15 cellular contexts compared by ENCODE assay signal in the genomic region with DNA sequence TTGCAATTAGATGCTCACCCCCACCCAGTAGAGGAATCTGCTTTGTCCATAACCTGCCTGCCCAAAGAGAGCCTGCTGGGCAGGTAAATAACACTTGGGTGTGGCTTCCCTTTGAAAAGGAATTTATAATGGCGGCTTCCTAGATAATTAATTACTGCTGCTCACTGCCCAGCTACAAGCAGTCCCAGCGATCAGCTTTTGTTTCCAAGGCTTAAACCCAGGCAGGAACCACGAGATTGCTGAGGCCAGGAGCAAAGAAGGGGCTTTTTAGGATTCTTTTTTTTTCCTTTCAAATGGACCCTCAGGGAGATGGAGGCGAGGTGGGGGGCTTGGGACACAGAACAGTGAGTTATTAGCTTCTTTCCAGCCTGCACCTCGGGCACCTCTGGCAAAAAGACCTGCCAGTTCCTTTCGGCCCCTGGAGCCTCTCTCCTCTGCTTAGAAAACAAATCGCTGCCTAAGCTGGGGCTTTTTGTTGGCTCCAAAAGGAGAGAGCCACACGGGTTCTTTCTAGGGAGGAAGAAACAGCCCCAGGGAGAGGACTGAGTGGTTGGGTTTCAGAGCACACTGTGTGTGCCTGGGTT.
DNase-seq lines count a peak whose midpoint lies in the region; ATAC-seq, FAIRE-seq and TF ChIP-seq lines count a peak whose summit lies in the region.
"Had no signal": no experiment of that assay in that cellular context is flagged by ENCODE, and none has a peak within 500 bp of the region (broad histone marks: within the 10 kb centered on the region; RNA-seq: fewer than 3 reads in every experiment).

No MANE protein-coding gene starts in this region.

- no peak overlapping the region for H3K4me3 ChIP-seq in colonic mucosa
- H3K4me3 ChIP-seq: Peyer's patch, upper lobe of left lung had no signal

- H3K27me3 ChIP-seq in layer of hippocampus (ENCODE audit: control insufficient read depth, insufficient read depth, low read length) (no peaks in the 10 kb centered on the region), colonic mucosa (no peaks in the 10 kb centered on the region)
- H3K27me3 ChIP-seq: Peyer's patch, upper lobe of left lung had no signal

- H3K4me1 ChIP-seq in colonic mucosa = no peaks in the 10 kb centered on the region
- H3K4me1 ChIP-seq: Peyer's patch had no signal

- H3K27ac ChIP-seq in layer of hippocampus (ENCODE audit: low read depth, low read length) = peak overlapping the region; percentile 24
- H3K27ac ChIP-seq in colonic mucosa = no peak overlapping the region
- H3K27ac ChIP-seq: brain microvascular endothelial cell had no signal

- no peaks in the 10 kb centered on the region for H3K36me3 ChIP-seq in colonic mucosa
- H3K36me3 ChIP-seq: brain microvascular endothelial cell, Peyer's patch, upper lobe of left lung had no signal

- DNase-seq in NCI-H1417 (lab: John Stamatoyannopoulos, UW) (peak in 2 of 3 experiments; percentile 14 to 68), NCI-H1417 treated with DMSO at 0.1 percent for 48 hours (lab: John Stamatoyannopoulos, UW) (no peak), astrocyte of the hippocampus (ENCODE audit: low read depth, low spot score) (peak; percentile 41), sciatic nerve (ENCODE audit: low spot score) (no peak), colonic mucosa (no peak), frontal cortex (ENCODE audit: low spot score in 2 of 2) (no peak)
- DNase-seq: 8988T; activated gamma-delta T cell; brain microvascular endothelial cell; naive thymus-derived CD4-positive, alpha-beta T cell; NCI-H2171 treated with DMSO at 0.1 percent for 48 hours; Peyer's patch; upper lobe of left lung had no signal

- no peak for FAIRE-seq in frontal cortex (lab: Jason Lieb, UNC)

- H3K9ac ChIP-seq in colonic mucosa (ENCODE audit: low read depth in 2 of 2, low read length in 2 of 2) = no peak overlapping the region

- H3K9me3 ChIP-seq in colonic mucosa = no peaks in the 10 kb centered on the region
- H3K9me3 ChIP-seq: Peyer's patch, upper lobe of left lung had no signal

- intact Hi-C loops in sciatic nerve (cut with DNase I) = no loop called here
- intact Hi-C loops in colonic mucosa (cut with DNase I) = no loop called here

- TF ChIP-seq CTCF in colonic mucosa (IDR thresholded peaks at IDR 0.05) = no peak

- peak; percentile 67 for ATAC-seq in sciatic nerve
- ATAC-seq in HG03571 (IDR thresholded peaks at IDR 0.05; ENCODE audit: unreplicated experiment) = no peak
- ATAC-seq: naive thymus-derived CD4-positive, alpha-beta T cell had no signal

Comparison
In these comparisons a context has a peak if more than half of its experiments do, and no peak if none do; other contexts are left out.
1. DNase-seq: peak in NCI-H1417 (2 of 3) and astrocyte of the hippocampus (single experiment); none in NCI-H1417 treated with DMSO at 0.1 percent for 48 hours (single experiment), sciatic nerve (single experiment), colonic mucosa (single experiment) and frontal cortex (0 of 2).